Comparison of ENCODE assay signal across 15 cellular contexts in genomic region chr3:37248179-37248578, GRCh38.
"Had no signal": no experiment of that assay in that cellular context is flagged by ENCODE, and none has a peak within 500 bp of the region (broad histone marks: within the 10 kb centered on the region; RNA-seq: fewer than 3 reads in every experiment).

No MANE protein-coding gene starts in this region.

- H2AFZ ChIP-seq: neural progenitor cell had no signal

- H3K27ac Mint-ChIP-seq: activated CD4-positive, alpha-beta T cell treated with anti-CD3 and anti-CD28 coated beads, Interleukin-2, amount 10 ng/mL, durations not matched to agents 7 days and 5 days; activated naive CD4-positive, alpha-beta T cell treated with anti-CD3 and anti-CD28 coated beads for 36 hours; neural progenitor cell; stimulated activated memory B cell treated with anti-CD40 and anti-IgM and Interleukin-4, amounts not matched to agents 10 μg/mL and 1 μg/mL and 100 μg/mL, for 72 hours; T-helper 2 cell treated with Interferon-gamma antibody and Interleukin-4, amounts not matched to agents 5 μg/mL and 100 μg/mL, for 36 hours had no signal

- H3K27me3 Mint-ChIP-seq: activated CD4-positive, alpha-beta T cell treated with anti-CD3 and anti-CD28 coated beads, Interleukin-2, amount 10 ng/mL, durations not matched to agents 7 days and 5 days; stimulated activated memory B cell treated with anti-CD40 and anti-IgM and Interleukin-4, amounts not matched to agents 10 μg/mL and 1 μg/mL and 100 μg/mL, for 72 hours had no signal

- H3K4me3 Mint-ChIP-seq: activated CD4-positive, alpha-beta T cell treated with anti-CD3 and anti-CD28 coated beads, Interleukin-2, amount 10 ng/mL, durations not matched to agents 7 days and 5 days; activated naive CD4-positive, alpha-beta T cell treated with anti-CD3 and anti-CD28 coated beads for 36 hours; neural progenitor cell; stimulated activated memory B cell treated with anti-CD40 and anti-IgM and Interleukin-4, amounts not matched to agents 10 μg/mL and 1 μg/mL and 100 μg/mL, for 72 hours; T-helper 2 cell treated with Interferon-gamma antibody and Interleukin-4, amounts not matched to agents 5 μg/mL and 100 μg/mL, for 36 hours had no signal

- ATAC-seq: gastroesophageal sphincter; stimulated activated memory B cell treated with anti-CD40 and anti-IgM and Interleukin-4, amounts not matched to agents 10 μg/mL and 1 μg/mL and 100 μg/mL, for 72 hours had no signal

- H3K27me3 ChIP-seq: adrenal gland, cardiac muscle cell, dorsolateral prefrontal cortex, gastroesophageal sphincter, neural progenitor cell, ovary, thyroid gland, uterus had no signal

- H3K4me2 ChIP-seq: neural progenitor cell had no signal

- FAIRE-seq: kidney had no signal

- H3K36me3 ChIP-seq: ovary, uterus had no signal

- H3K9me3 ChIP-seq: adrenal gland, gastroesophageal sphincter, ovary, thyroid gland, uterus had no signal

- DNase-seq: activated CD4-positive, alpha-beta T cell treated with anti-CD3 and anti-CD28 coated beads, Interleukin-2, amount 10 ng/mL, durations not matched to agents 7 days and 5 days; activated naive CD4-positive, alpha-beta T cell treated with anti-CD3 and anti-CD28 coated beads for 36 hours; adrenal gland; dorsolateral prefrontal cortex; kidney; mesendoderm; ovary; stimulated activated CD4-positive, alpha-beta T cell treated with anti-CD3 and anti-CD28 coated beads, Interleukin-2, amount 100 ng/mL, for 48 hours; thyroid gland; uterus had no signal

- H3K9me3 Mint-ChIP-seq: activated CD4-positive, alpha-beta T cell treated with anti-CD3 and anti-CD28 coated beads, Interleukin-2, amount 10 ng/mL, durations not matched to agents 7 days and 5 days; activated naive CD4-positive, alpha-beta T cell treated with anti-CD3 and anti-CD28 coated beads for 36 hours; neural progenitor cell; stimulated activated memory B cell treated with anti-CD40 and anti-IgM and Interleukin-4, amounts not matched to agents 10 μg/mL and 1 μg/mL and 100 μg/mL, for 72 hours; T-helper 2 cell treated with Interferon-gamma antibody and Interleukin-4, amounts not matched to agents 5 μg/mL and 100 μg/mL, for 36 hours had no signal

- H3K9ac ChIP-seq: neural progenitor cell had no signal

- H3K4me3 ChIP-seq: adrenal gland, cardiac muscle cell, dorsolateral prefrontal cortex, gastroesophageal sphincter, neural progenitor cell, ovary, thyroid gland, uterus had no signal

- H3K27ac ChIP-seq: adrenal gland, cardiac muscle cell, dorsolateral prefrontal cortex, gastroesophageal sphincter, neural progenitor cell, ovary, thyroid gland, uterus had no signal
